In genomic region chr17:30668475-30669181, GRCh38 we compare ENCODE assay signal across 8 cellular contexts.
DNase-seq lines count a peak whose midpoint lies in the region; ATAC-seq, FAIRE-seq and TF ChIP-seq lines count a peak whose summit lies in the region.
"Not testable (repeated sequence)": the region's sequence is repeated elsewhere in the genome, so short reads cannot be mapped to it uniquely, and the experiment has no call there.

No MANE protein-coding gene starts in this region.

- intact Hi-C loops in CD4-positive, alpha-beta T cell (cut with DNase I, micrococcal nuclease); activated B cell treated with CpG ODN at 0.5 μM for 24 hours (cut with micrococcal nuclease); K562 (cut with micrococcal nuclease); left colon (cut with DNase I, micrococcal nuclease); natural killer cell (cut with micrococcal nuclease): not testable (repeated sequence)

- CTCF ChIA-PET in CD4-positive, alpha-beta T cell (lab: Charles Lee); activated B cell treated with CpG ODN at 0.5 μM for 24 hours (lab: Charles Lee); K562 (lab: Yijun Ruan, JAX; ENCODE audit: low intra/inter-chr PET ratio): not testable (repeated sequence)

- not testable (repeated sequence) for H3K27ac ChIP-seq in CD4-positive, alpha-beta T cell (ENCODE audit: low read depth, low read length); K562 (ENCODE audit: extremely low read depth, low read depth, low read length)
- H3K27ac ChIP-seq in gastroesophageal sphincter: peak overlapping the region in 1 of 4 donors; percentile 18

- TF ChIP-seq EP300 in K562 (IDR thresholded peaks at IDR 0.05; ENCODE audit: low read length); gastroesophageal sphincter (IDR thresholded peaks at IDR 0.05): not testable (repeated sequence)

- H3K4me3 ChIP-seq in K562, gastroesophageal sphincter: not testable (repeated sequence)

- not testable (repeated sequence) for H3K27me3 Mint-ChIP-seq in CD4-positive, alpha-beta T cell; IgD-negative memory B cell; activated B cell treated with CpG ODN at 0.5 μM for 24 hours; natural killer cell (ENCODE audit: low read depth in 2 of 2)

- H2AFZ ChIP-seq in K562 (ENCODE audit: low read depth, low read length): not testable (repeated sequence)

- H3K4me2 ChIP-seq in K562 (ENCODE audit: insufficient read depth, low read length): not testable (repeated sequence)

- H3K9me3 ChIP-seq in CD4-positive, alpha-beta T cell (ENCODE audit: control insufficient read depth, low read length); K562 (replicated peaks; ENCODE audit: control insufficient read depth, insufficient read depth, low read depth, low read length); gastroesophageal sphincter: not testable (repeated sequence)

- BruUV-seq in K562 (replicated peaks; lab: Mats Ljungman, UMichigan): not testable (repeated sequence)

- not testable (repeated sequence) for H3K9me3 Mint-ChIP-seq in CD4-positive, alpha-beta T cell; IgD-negative memory B cell; activated B cell treated with CpG ODN at 0.5 μM for 24 hours; natural killer cell; stimulated activated effector memory CD8-positive, alpha-beta T cell treated with anti-CD3 and anti-CD28 coated beads, Interleukin-12 subunit alpha, Interleukin-12 subunit beta, amount 100 ng/mL, for 72 hours

- not testable (repeated sequence) for TF ChIP-seq CTCF in CD4-positive, alpha-beta T cell (IDR thresholded peaks at IDR 0.05); activated B cell treated with CpG ODN at 0.5 μM for 24 hours (IDR thresholded peaks at IDR 0.05); K562 (IDR thresholded peaks at IDR 0.05 in 2 of 3, conservative IDR thresholded peaks at IDR 0.05 in 1 of 3; ENCODE audit: insufficient read depth in 2 of 3, low read depth in 1 of 3, low read length in 3 of 3); gastroesophageal sphincter (IDR thresholded peaks at IDR 0.05); natural killer cell (IDR thresholded peaks at IDR 0.05)

- in situ Hi-C loops in K562 (cut with MboI): not testable (repeated sequence)

- WGBS in K562 (ENCODE audit: insufficient coverage, low coverage, missing lambda C conversion rate): 0% methylated on average over 6 of the region's 26 CpGs
- WGBS in gastroesophageal sphincter (ENCODE audit: low coverage in 1 of 2), 2 donors: 0% methylated on average over 1 of the region's 26 CpGs; no CpG with 5 or more reads in 1 of the 2 donors

- ATAC-seq in CD4-positive, alpha-beta T cell (ENCODE audit: poor library complexity): peak; percentile 31
- ATAC-seq in activated B cell treated with CpG ODN at 0.5 μM for 24 hours (ENCODE audit: low read depth) (peak; percentile 33), K562 (peak; percentile 25), gastroesophageal sphincter (peak; percentile 17), left colon (peak; percentile 18), natural killer cell (peak in 2 of 3 donors; percentile 49 to 56)
- ATAC-seq in stimulated activated effector memory CD8-positive, alpha-beta T cell treated with anti-CD3 and anti-CD28 coated beads, Interleukin-12 subunit alpha, Interleukin-12 subunit beta, amount 100 ng/mL, for 72 hours: peak; percentile 31

- DNase-seq in CD4-positive, alpha-beta T cell; activated B cell treated with CpG ODN at 0.5 μM for 24 hours; K562 (ENCODE audit: extremely low read depth in 1 of 4, low spot score in 3 of 4); natural killer cell; stimulated activated effector memory CD8-positive, alpha-beta T cell treated with anti-CD3 and anti-CD28 coated beads, Interleukin-12 subunit alpha, Interleukin-12 subunit beta, amount 100 ng/mL, for 72 hours (ENCODE audit: low spot score in 2 of 2): not testable (repeated sequence)
- peak in 1 of 2 donors; percentile 28 for DNase-seq in left colon

- not testable (repeated sequence) for H3K4me1 ChIP-seq in K562 (replicated peaks in 1 of 2; ENCODE audit: control insufficient read depth in 2 of 2, insufficient read depth in 2 of 2, low read length in 2 of 2); gastroesophageal sphincter

- H3K9ac ChIP-seq in K562 (ENCODE audit: insufficient read depth in 1 of 2, low read depth in 2 of 2, low read length in 2 of 2): not testable (repeated sequence)

- TF ChIP-seq RAD21 in K562 (CRISPR knock-in tag; conservative IDR thresholded peaks at IDR 0.05 in 1 of 2, IDR thresholded peaks at IDR 0.05 in 1 of 2): not testable (repeated sequence)

- peak overlapping the region; percentile 56 for H3K4me3 Mint-ChIP-seq in CD4-positive, alpha-beta T cell
- peak overlapping the region; percentile 48 to 91 (median 69) for H3K4me3 Mint-ChIP-seq in IgD-negative memory B cell
- H3K4me3 Mint-ChIP-seq in activated B cell treated with CpG ODN at 0.5 μM for 24 hours: peak overlapping the region; percentile 44
- peak overlapping the region; percentile 28 for H3K4me3 Mint-ChIP-seq in natural killer cell
- peak overlapping the region; percentile 40 for H3K4me3 Mint-ChIP-seq in stimulated activated effector memory CD8-positive, alpha-beta T cell treated with anti-CD3 and anti-CD28 coated beads, Interleukin-12 subunit alpha, Interleukin-12 subunit beta, amount 100 ng/mL, for 72 hours

- not testable (repeated sequence) for H4K20me1 ChIP-seq in K562 (replicated peaks; ENCODE audit: control insufficient read depth, insufficient read depth, low read length)

- H3K36me3 Mint-ChIP-seq in CD4-positive, alpha-beta T cell (ENCODE audit: low read depth); IgD-negative memory B cell; activated B cell treated with CpG ODN at 0.5 μM for 24 hours (ENCODE audit: low read depth); natural killer cell; stimulated activated effector memory CD8-positive, alpha-beta T cell treated with anti-CD3 and anti-CD28 coated beads, Interleukin-12 subunit alpha, Interleukin-12 subunit beta, amount 100 ng/mL, for 72 hours: not testable (repeated sequence)

- H3K79me2 ChIP-seq in K562 (ENCODE audit: control insufficient read depth, insufficient read depth, low read length): not testable (repeated sequence)

- not testable (repeated sequence) for FAIRE-seq in K562 (lab: Jason Lieb, UNC)

- H3K4me1 Mint-ChIP-seq in CD4-positive, alpha-beta T cell (ENCODE audit: low read depth); IgD-negative memory B cell; activated B cell treated with CpG ODN at 0.5 μM for 24 hours; natural killer cell; stimulated activated effector memory CD8-positive, alpha-beta T cell treated with anti-CD3 and anti-CD28 coated beads, Interleukin-12 subunit alpha, Interleukin-12 subunit beta, amount 100 ng/mL, for 72 hours: not testable (repeated sequence)

- POLR2A ChIA-PET in CD4-positive, alpha-beta T cell (lab: Charles Lee); activated B cell treated with CpG ODN at 0.5 μM for 24 hours (lab: Charles Lee); K562 (lab: Yijun Ruan, JAX): not testable (repeated sequence)

- not testable (repeated sequence) for H3K9me1 ChIP-seq in K562 (ENCODE audit: control insufficient read depth, insufficient read depth, low read length)

- TF ChIP-seq POLR2A in K562 (conservative IDR thresholded peaks at IDR 0.05); gastroesophageal sphincter (IDR thresholded peaks at IDR 0.05): not testable (repeated sequence)

- H3K36me3 ChIP-seq in K562 (ENCODE audit: control insufficient read depth, insufficient read depth, low read length); gastroesophageal sphincter: not testable (repeated sequence)

- H3K27me3 ChIP-seq in CD4-positive, alpha-beta T cell (ENCODE audit: control insufficient read depth, insufficient read depth, low read length); K562 (ENCODE audit: control insufficient read depth in 2 of 2, insufficient read depth in 2 of 2, low read length in 2 of 2); gastroesophageal sphincter: not testable (repeated sequence)

- H3K27ac Mint-ChIP-seq in CD4-positive, alpha-beta T cell; IgD-negative memory B cell; activated B cell treated with CpG ODN at 0.5 μM for 24 hours: not testable (repeated sequence)
- H3K27ac Mint-ChIP-seq in natural killer cell: peak overlapping the region in 1 of 2 donors; percentile 71
- H3K27ac Mint-ChIP-seq in stimulated activated effector memory CD8-positive, alpha-beta T cell treated with anti-CD3 and anti-CD28 coated beads, Interleukin-12 subunit alpha, Interleukin-12 subunit beta, amount 100 ng/mL, for 72 hours: peak overlapping the region; percentile 70

TF ChIP-seq in K562, 482 proteins besides CTCF, POLR2A, EP300 and RAD21:
- peak; percentile 40; the same call in 1 of the 2 replicates for TF ChIP-seq ZNF263 (CRISPR knock-in tag; IDR thresholded peaks at IDR 0.05; ENCODE audit: borderline replicate concordance)
- peak; percentile 19; the same call in 1 of the 2 replicates for TF ChIP-seq SMARCA5 (IDR thresholded peaks at IDR 0.05)
- peak; percentile 99 for TF ChIP-seq MIER1 (IDR thresholded peaks at IDR 0.05; ENCODE audit: low read depth)
- TF ChIP-seq PTBP1 (IDR thresholded peaks at IDR 0.05; ENCODE audit: low read depth, low read length): 0 out of 2 replicates have a peak, but pooled peaks have one; percentile 58
